1 cellular context compared by ENCODE assay signal in genomic region chr9:107698779-107699564, GRCh38.
TF ChIP-seq lines count a peak whose summit lies in the region.

No MANE protein-coding gene starts in this region.

TF ChIP-seq in GM23338, 12 proteins besides CTCF, POLR2A, EP300 and RAD21 (continued from another document):
- TF ChIP-seq, protein P1, sequence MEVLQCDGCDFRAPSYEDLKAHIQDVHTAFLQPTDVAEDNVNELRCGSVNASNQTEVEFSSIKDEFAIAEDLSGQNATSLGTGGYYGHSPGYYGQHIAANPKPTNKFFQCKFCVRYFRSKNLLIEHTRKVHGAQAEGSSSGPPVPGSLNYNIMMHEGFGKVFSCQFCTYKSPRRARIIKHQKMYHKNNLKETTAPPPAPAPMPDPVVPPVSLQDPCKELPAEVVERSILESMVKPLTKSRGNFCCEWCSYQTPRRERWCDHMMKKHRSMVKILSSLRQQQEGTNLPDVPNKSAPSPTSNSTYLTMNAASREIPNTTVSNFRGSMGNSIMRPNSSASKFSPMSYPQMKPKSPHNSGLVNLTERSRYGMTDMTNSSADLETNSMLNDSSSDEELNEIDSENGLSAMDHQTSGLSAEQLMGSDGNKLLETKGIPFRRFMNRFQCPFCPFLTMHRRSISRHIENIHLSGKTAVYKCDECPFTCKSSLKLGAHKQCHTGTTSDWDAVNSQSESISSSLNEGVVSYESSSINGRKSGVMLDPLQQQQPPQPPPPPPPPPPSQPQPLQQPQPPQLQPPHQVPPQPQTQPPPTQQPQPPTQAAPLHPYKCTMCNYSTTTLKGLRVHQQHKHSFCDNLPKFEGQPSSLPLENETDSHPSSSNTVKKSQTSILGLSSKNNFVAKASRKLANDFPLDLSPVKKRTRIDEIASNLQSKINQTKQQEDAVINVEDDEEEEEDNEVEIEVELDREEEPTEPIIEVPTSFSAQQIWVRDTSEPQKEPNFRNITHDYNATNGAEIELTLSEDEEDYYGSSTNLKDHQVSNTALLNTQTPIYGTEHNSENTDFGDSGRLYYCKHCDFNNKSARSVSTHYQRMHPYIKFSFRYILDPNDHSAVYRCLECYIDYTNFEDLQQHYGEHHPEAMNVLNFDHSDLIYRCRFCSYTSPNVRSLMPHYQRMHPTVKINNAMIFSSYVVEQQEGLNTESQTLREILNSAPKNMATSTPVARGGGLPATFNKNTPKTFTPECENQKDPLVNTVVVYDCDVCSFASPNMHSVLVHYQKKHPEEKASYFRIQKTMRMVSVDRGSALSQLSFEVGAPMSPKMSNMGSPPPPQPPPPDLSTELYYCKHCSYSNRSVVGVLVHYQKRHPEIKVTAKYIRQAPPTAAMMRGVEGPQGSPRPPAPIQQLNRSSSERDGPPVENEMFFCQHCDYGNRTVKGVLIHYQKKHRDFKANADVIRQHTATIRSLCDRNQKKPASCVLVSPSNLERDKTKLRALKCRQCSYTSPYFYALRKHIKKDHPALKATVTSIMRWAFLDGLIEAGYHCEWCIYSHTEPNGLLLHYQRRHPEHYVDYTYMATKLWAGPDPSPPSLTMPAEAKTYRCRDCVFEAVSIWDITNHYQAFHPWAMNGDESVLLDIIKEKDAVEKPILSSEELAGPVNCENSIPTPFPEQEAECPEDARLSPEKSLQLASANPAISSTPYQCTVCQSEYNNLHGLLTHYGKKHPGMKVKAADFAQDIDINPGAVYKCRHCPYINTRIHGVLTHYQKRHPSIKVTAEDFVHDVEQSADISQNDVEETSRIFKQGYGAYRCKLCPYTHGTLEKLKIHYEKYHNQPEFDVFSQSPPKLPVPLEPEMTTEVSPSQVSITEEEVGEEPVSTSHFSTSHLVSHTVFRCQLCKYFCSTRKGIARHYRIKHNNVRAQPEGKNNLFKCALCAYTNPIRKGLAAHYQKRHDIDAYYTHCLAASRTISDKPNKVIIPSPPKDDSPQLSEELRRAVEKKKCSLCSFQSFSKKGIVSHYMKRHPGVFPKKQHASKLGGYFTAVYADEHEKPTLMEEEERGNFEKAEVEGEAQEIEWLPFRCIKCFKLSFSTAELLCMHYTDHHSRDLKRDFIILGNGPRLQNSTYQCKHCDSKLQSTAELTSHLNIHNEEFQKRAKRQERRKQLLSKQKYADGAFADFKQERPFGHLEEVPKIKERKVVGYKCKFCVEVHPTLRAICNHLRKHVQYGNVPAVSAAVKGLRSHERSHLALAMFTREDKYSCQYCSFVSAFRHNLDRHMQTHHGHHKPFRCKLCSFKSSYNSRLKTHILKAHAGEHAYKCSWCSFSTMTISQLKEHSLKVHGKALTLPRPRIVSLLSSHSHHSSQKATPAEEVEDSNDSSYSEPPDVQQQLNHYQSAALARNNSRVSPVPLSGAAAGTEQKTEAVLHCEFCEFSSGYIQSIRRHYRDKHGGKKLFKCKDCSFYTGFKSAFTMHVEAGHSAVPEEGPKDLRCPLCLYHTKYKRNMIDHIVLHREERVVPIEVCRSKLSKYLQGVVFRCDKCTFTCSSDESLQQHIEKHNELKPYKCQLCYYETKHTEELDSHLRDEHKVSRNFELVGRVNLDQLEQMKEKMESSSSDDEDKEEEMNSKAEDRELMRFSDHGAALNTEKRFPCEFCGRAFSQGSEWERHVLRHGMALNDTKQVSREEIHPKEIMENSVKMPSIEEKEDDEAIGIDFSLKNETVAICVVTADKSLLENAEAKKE (CRISPR knock-in tag; IDR thresholded peaks at IDR 0.05), result no peak
- TF ChIP-seq CREB1 (CRISPR knock-in tag; IDR thresholded peaks at IDR 0.05; ENCODE audit: low read depth) (no peak), ETS1 (IDR thresholded peaks at IDR 0.05) (no peak)
